8 cellular contexts compared by ENCODE assay signal in genomic region chr19:18008814-18009213, GRCh38. TPM values are rescaled to one million over a fixed set of nuclear protein-coding genes. Genes with fewer than 3 reads are reported as not detected.
DNase-seq lines count a peak whose midpoint lies in the region; ATAC-seq and TF ChIP-seq lines count a peak whose summit lies in the region.

No MANE protein-coding gene starts in this region.

- DNase-seq in activated naive CD4-positive, alpha-beta T cell treated with anti-CD3 and anti-CD28 coated beads, Interleukin-2, amount 10 ng/mL, durations not matched to agents 7 days and 5 days: no peak
- no peak for DNase-seq in activated naive CD4-positive, alpha-beta T cell (lab: John Stamatoyannopoulos, UW)
- DNase-seq in cardiac fibroblast (ENCODE audit: low read depth in 2 of 2): no peak
- no peak for DNase-seq in tibial nerve (ENCODE audit: low spot score in 2 of 2)
- DNase-seq in body of pancreas: no peak

- peak overlapping the region; percentile 83 for H3K4me3 Mint-ChIP-seq in activated naive CD4-positive, alpha-beta T cell treated with anti-CD3 and anti-CD28 coated beads, Interleukin-2, amount 10 ng/mL, durations not matched to agents 7 days and 5 days

- H3K9me3 Mint-ChIP-seq in activated naive CD4-positive, alpha-beta T cell treated with anti-CD3 and anti-CD28 coated beads, Interleukin-2, amount 10 ng/mL, durations not matched to agents 7 days and 5 days: peaks cover 2% of the 10 kb centered on the region

- H3K27ac Mint-ChIP-seq in activated naive CD4-positive, alpha-beta T cell treated with anti-CD3 and anti-CD28 coated beads, Interleukin-2, amount 10 ng/mL, durations not matched to agents 7 days and 5 days: peak overlapping the region; percentile 86

- no peak for ATAC-seq in body of pancreas
- no peak for ATAC-seq in HG03442 (IDR thresholded peaks at IDR 0.05; ENCODE audit: unreplicated experiment)
- no peak for ATAC-seq in HG02852 (IDR thresholded peaks at IDR 0.05; ENCODE audit: unreplicated experiment)

- CTCF ChIA-PET in activated naive CD4-positive, alpha-beta T cell treated with anti-CD3 and anti-CD28 coated beads, Interleukin-2, amount 10 ng/mL, durations not matched to agents 7 days and 5 days (lab: Charles Lee): interaction anchor here (2.1 to 5.5 kb wide), 3 partner anchors 36 to 52 kb away, joined by 8 to 58 read pairs (median 34); no protein-coding TSS in a partner anchor

- WGBS in tibial nerve, 2 donors: 89 to 98% methylated on average over 5 to 11 of the region's 11 CpGs
- 91 to 98% methylated on average over 11 of the region's 11 CpGs for WGBS in body of pancreas, 2 donors

- H3K4me3 ChIP-seq in cardiac fibroblast (replicated peaks in 1 of 2; ENCODE audit: low read depth in 2 of 2, low read length in 2 of 2) (peak overlapping the region; percentile 51 to 59), mucosa of rectum (ENCODE audit: low read length in 2 of 2) (peak overlapping the region; percentile 64 to 65), tibial nerve (peak overlapping the region; percentile 50 to 64 (median 55)), body of pancreas (no peak overlapping the region)

- H3K27me3 Mint-ChIP-seq in activated naive CD4-positive, alpha-beta T cell treated with anti-CD3 and anti-CD28 coated beads, Interleukin-2, amount 10 ng/mL, durations not matched to agents 7 days and 5 days: peaks cover 3% of the 10 kb centered on the region

- H3K9me3 ChIP-seq in mucosa of rectum (ENCODE audit: control insufficient read depth in 2 of 2, low read length in 2 of 2) (no peaks in the 10 kb centered on the region), tibial nerve (no peaks in the 10 kb centered on the region), body of pancreas (no peaks in the 10 kb centered on the region)

- H3K4me1 Mint-ChIP-seq in activated naive CD4-positive, alpha-beta T cell treated with anti-CD3 and anti-CD28 coated beads, Interleukin-2, amount 10 ng/mL, durations not matched to agents 7 days and 5 days: peaks cover 55% of the 10 kb centered on the region

- TF ChIP-seq CTCF in cardiac fibroblast (IDR thresholded peaks at IDR 0.05; ENCODE audit: low read depth, low read length) (no peak), tibial nerve (IDR thresholded peaks at IDR 0.05) (no peak), body of pancreas (IDR thresholded peaks at IDR 0.05) (no peak)

- peaks cover 35 to 37% of the 10 kb centered on the region in 2 donors for H3K36me3 ChIP-seq in mucosa of rectum (ENCODE audit: control insufficient read depth in 2 of 2, insufficient read depth in 2 of 2, low read length in 2 of 2)
- H3K36me3 ChIP-seq in tibial nerve: peaks cover 4 to 56% (median 23%) of the 10 kb centered on the region in 3 donors
- H3K36me3 ChIP-seq in body of pancreas (replicated peaks in 1 of 2; ENCODE audit: insufficient read depth in 1 of 2, low read depth in 2 of 2): peaks cover 7 to 8% of the 10 kb centered on the region in 2 donors

- intact Hi-C loops in body of pancreas (cut with DNase I): loop anchor here (2.0 kb wide), 1 partner anchor 50 kb away; no protein-coding TSS in a partner anchor

- TF ChIP-seq POLR2A in tibial nerve (IDR thresholded peaks at IDR 0.05) (no peak), body of pancreas (IDR thresholded peaks at IDR 0.05) (no peak)

- H3K27me3 ChIP-seq in mucosa of rectum (ENCODE audit: control insufficient read depth in 2 of 2, insufficient read depth in 2 of 2, low read length in 2 of 2) (no peaks in the 10 kb centered on the region), tibial nerve (no peaks in the 10 kb centered on the region), body of pancreas (no peaks in the 10 kb centered on the region)

- H3K27ac ChIP-seq in mucosa of rectum (ENCODE audit: low read depth in 2 of 2, low read length in 2 of 2) (peak overlapping the region; percentile 64 to 79), tibial nerve (peak overlapping the region; percentile 89 to 96 (median 90)), body of pancreas (peak overlapping the region in 2 of 4 donors; percentile 79 to 85)

- TF ChIP-seq EP300 in tibial nerve (IDR thresholded peaks at IDR 0.05): no peak

- peak overlapping the region in 1 of 2 donors; percentile 65 for H3K9ac ChIP-seq in mucosa of rectum (ENCODE audit: low read depth in 1 of 2, low read length in 2 of 2)

- H3K4me1 ChIP-seq in mucosa of rectum (ENCODE audit: control insufficient read depth in 2 of 2, insufficient read depth in 2 of 2, low read length in 2 of 2) (peaks cover 15 to 18% of the 10 kb centered on the region in 2 donors), tibial nerve (peaks cover 0 to 48% (median 9%) of the 10 kb centered on the region in 4 donors), body of pancreas (peaks cover 31% of the 10 kb centered on the region)

- peaks cover 41% of the 10 kb centered on the region for H3K36me3 Mint-ChIP-seq in activated naive CD4-positive, alpha-beta T cell treated with anti-CD3 and anti-CD28 coated beads, Interleukin-2, amount 10 ng/mL, durations not matched to agents 7 days and 5 days

RNA-seq across cellular contexts. Expression of gene ARRDC2, which starts 0.8 kb away (rescaled TPM):
- total RNA-seq in tibial nerve: 100 to 1,000 TPM; 127 to 180 (median 177) TPM
- 10 to 100 TPM; 23.1 to 30.1 TPM for total RNA-seq in body of pancreas

RNA-seq across cellular contexts. Expression of gene KCNN1, which starts 41.9 kb away (rescaled TPM):
- total RNA-seq in tibial nerve (under 1 TPM in 1 of 4 donors, not detected in 3; under 0.01 TPM), body of pancreas (not detected)

Comparison
In these comparisons a context has a peak if more than half of its experiments do, and no peak if none do; other contexts are left out.
1. H3K4me3 ChIP-seq: peak in cardiac fibroblast (2 of 2), mucosa of rectum (2 of 2) and tibial nerve (4 of 4); none in body of pancreas (0 of 2).
2. RNA of gene ARRDC2, which starts 0.8 kb away (total RNA-seq): 127 to 180 TPM in tibial nerve; 23.1 to 30.1 TPM in body of pancreas; every median in the first group is over 4 times any median in the second.